ENCODE assay signal across 25 cellular contexts in genomic region chr10:91521444-91521843, GRCh38.
DNase-seq lines count a peak whose midpoint lies in the region; ATAC-seq and TF ChIP-seq lines count a peak whose summit lies in the region.
"Had no signal": no experiment of that assay in that cellular context is flagged by ENCODE, and none has a peak within 500 bp of the region (broad histone marks: within the 10 kb centered on the region; RNA-seq: fewer than 3 reads in every experiment).

No MANE protein-coding gene starts in this region.

- no peak overlapping the region for H3K4me3 ChIP-seq in AG10803 (ENCODE audit: low read length)
- no peak overlapping the region for H3K4me3 ChIP-seq in body of pancreas
- H3K4me3 ChIP-seq in fibroblast of the aortic adventitia (ENCODE audit: low read depth, low read length), result no peak overlapping the region
- H3K4me3 ChIP-seq: BLaER1, coronary artery, gastrocnemius medialis, right atrium auricular region, SJSA1 had no signal

- H3K9me3 ChIP-seq in body of pancreas, result no peaks in the 10 kb centered on the region
- H3K9me3 ChIP-seq: gastrocnemius medialis, SJSA1 had no signal

- intact Hi-C loops in body of pancreas (cut with DNase I), result no loop called here

- TF ChIP-seq CTCF in AG10803 (conservative IDR thresholded peaks at IDR 0.05; ENCODE audit: low read length) (no peak), body of pancreas (IDR thresholded peaks at IDR 0.05) (no peak), fibroblast of the aortic adventitia (IDR thresholded peaks at IDR 0.05; ENCODE audit: insufficient read depth, low read length) (no peak)

- TF ChIP-seq POLR2A in body of pancreas (IDR thresholded peaks at IDR 0.05), result no peak

- peak; percentile 30 for ATAC-seq in body of pancreas
- ATAC-seq: activated CD8-positive, alpha-beta T cell treated with anti-CD3 and anti-CD28 coated beads, Interleukin-2, amount 10 ng/mL, durations not matched to agents 7 days and 5 days; activated T-cell treated with anti-CD3 and anti-CD28 coated beads, Interleukin-2, amount 50 U/mL, for 4 hours; gastrocnemius medialis had no signal

- in situ Hi-C loops in ACHN (cut with HindIII; ENCODE audit: low pct_ligation_motif_present, low pct_unique_long_range_greater_than_20kb, low sequenced_read_pairs), result no loop called here

- 20 to 33% methylated on average over 1 of the region's 1 CpG for WGBS in body of pancreas, 2 donors

- H3K27ac ChIP-seq in body of pancreas, result peak overlapping the region in 3 of 4 donors; percentile 62 to 74 (median 71)
- H3K27ac ChIP-seq: BLaER1, gastrocnemius medialis, SJSA1 had no signal

- peaks cover 39% of the 10 kb centered on the region for H3K4me1 ChIP-seq in body of pancreas
- H3K4me1 ChIP-seq: SJSA1 had no signal

- H3K36me3 ChIP-seq in body of pancreas (replicated peaks in 1 of 2; ENCODE audit: insufficient read depth in 1 of 2, low read depth in 2 of 2), result no peaks in the 10 kb centered on the region
- H3K36me3 ChIP-seq: BLaER1, gastrocnemius medialis, right atrium auricular region, SJSA1 had no signal

- H3K27me3 ChIP-seq in body of pancreas, result no peaks in the 10 kb centered on the region
- H3K27me3 ChIP-seq: BLaER1, gastrocnemius medialis, right atrium auricular region, SJSA1 had no signal

- DNase-seq in AG10803 (ENCODE audit: low read depth) (peak; percentile 40), NOMO-1 treated with dmso at 0.1 percent for 144 hours (lab: John Stamatoyannopoulos, UW; ENCODE audit: unreplicated experiment) (peak; percentile 7), body of pancreas (no peak), fibroblast of the aortic adventitia (ENCODE audit: low read depth) (peak; percentile 43), T-helper 2 cell (no peak), ACHN (no peak), DMS79 treated with DMSO at 0.1 percent for 48 hours (lab: John Stamatoyannopoulos, UW) (no peak), NCI-H748 treated with DMSO at 0.1 percent for 48 hours (lab: John Stamatoyannopoulos, UW) (no peak)
- DNase-seq: activated CD8-positive, alpha-beta T cell treated with anti-CD3 and anti-CD28 coated beads, Interleukin-2, amount 10 ng/mL, durations not matched to agents 7 days and 5 days; activated naive CD4-positive, alpha-beta T cell treated with anti-CD3 and anti-CD28 coated beads, Interleukin-2, amount 10 ng/mL, durations not matched to agents 7 days and 5 days; activated T-cell treated with anti-CD3 and anti-CD28 coated beads, Interleukin-2, amount 50 U/mL, for 4 hours; Calu3; gastrocnemius medialis; H9; Karpas-422; kidney glomerular epithelial cell; NCI-H1105 treated with DMSO at 0.1 percent for 48 hours; NCI-H2081; NCI-H510A treated with DMSO at 0.1 percent for 48 hours; occipital lobe; stimulated activated CD4-positive, alpha-beta T cell treated with anti-CD3 and anti-CD28 coated beads, Interleukin-15, amount 100 ng/mL, for 24 hours had no signal

Comparison
In these comparisons a context has a peak if more than half of its experiments do, and no peak if none do; other contexts are left out.
1. DNase-seq: peak in AG10803 (single experiment), NOMO-1 treated with dmso at 0.1 percent for 144 hours (single experiment) and fibroblast of the aortic adventitia (single experiment); none in body of pancreas (0 of 4), T-helper 2 cell (0 of 5), ACHN (single experiment), DMS79 treated with DMSO at 0.1 percent for 48 hours (single experiment) and NCI-H748 treated with DMSO at 0.1 percent for 48 hours (single experiment).